8 cellular contexts compared by ENCODE assay signal in the genomic region with DNA sequence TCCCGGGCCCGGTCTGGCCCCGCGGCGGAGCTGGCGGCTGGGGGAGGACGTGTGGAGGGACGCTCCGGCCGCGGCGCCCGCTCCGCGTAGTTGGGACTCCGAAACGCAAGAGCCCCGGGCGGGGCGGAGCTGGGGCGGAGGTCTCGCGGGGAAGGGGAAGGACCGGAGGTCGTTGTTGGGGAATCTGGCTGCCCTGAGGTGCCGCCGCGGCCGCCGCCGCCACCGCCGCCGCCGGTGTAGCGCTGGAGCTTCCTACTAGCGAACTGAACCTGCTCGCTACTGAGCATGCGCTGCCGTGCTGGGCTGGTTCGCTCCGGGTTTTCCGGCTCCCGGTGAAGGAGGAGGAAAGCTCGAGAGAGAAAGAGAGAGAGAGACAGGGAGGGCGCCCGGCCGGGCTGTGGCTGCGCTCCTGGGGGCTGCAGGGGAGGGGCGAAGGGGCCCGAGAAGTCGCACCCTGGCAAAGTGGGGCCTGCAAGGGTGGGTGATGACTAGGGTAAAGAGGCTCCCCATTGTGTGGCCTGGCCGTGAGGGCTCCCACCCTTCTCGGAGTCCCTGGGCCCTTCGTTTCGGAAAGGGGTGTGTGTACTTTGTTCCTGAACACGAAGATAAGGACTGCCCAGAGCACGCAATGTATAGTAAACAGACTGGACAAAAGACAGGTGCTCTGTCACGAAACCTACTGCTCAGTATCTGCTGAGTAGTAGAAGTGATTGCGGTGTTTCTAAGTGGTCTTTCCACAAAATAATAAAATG. TPM values are rescaled to one million over a fixed set of nuclear protein-coding genes. Genes with fewer than 3 reads are reported as not detected.
DNase-seq lines count a peak whose midpoint lies in the region; ATAC-seq and TF ChIP-seq lines count a peak whose summit lies in the region.

A gene (minus strand): TSS at position 281 of the 752 bp plus-strand sequence. CDS start 629 bp downstream, outside the sequence.

- H3K4me1 Mint-ChIP-seq in activated T-helper 2 cell treated with anti-CD3 and anti-CD28 coated beads, Interferon-gamma antibody, Interleukin-2, Interleukin-4, amounts not matched to agents 10 μg/mL and 5 μg/mL and 100 μg/mL, durations not matched to agents 14 hours and 24 hours and 36 hours (ENCODE audit: low read depth): peaks cover 56% of the 10 kb centered on the region
- peaks cover 38 to 74% (median 69%) of the 10 kb centered on the region in 4 donors for H3K4me1 Mint-ChIP-seq in naive thymus-derived CD8-positive, alpha-beta T cell

- no peaks in the 10 kb centered on the region for H3K27me3 ChIP-seq in H7 (ENCODE audit: control insufficient read depth, insufficient read depth, low read length)
- H3K27me3 ChIP-seq in Loucy (ENCODE audit: insufficient read depth, low read length, poor library complexity, severe bottlenecking): no peaks in the 10 kb centered on the region
- no peaks in the 10 kb centered on the region for H3K27me3 ChIP-seq in RWPE2 (ENCODE audit: insufficient read depth, poor library complexity, severe bottlenecking)

- H3K9me2 ChIP-seq in Loucy (replicated peaks; ENCODE audit: low read depth, low read length): no peaks in the 10 kb centered on the region

- peak within 1 kb of the TSS; percentile 84 for H3K9ac ChIP-seq in Loucy (ENCODE audit: low read depth, low read length, poor library complexity, severe bottlenecking)

- H4K20me1 ChIP-seq in Loucy (ENCODE audit: insufficient read depth, low read length, poor library complexity, severe bottlenecking): peaks cover 40% of the 10 kb centered on the region

- no peaks in the 10 kb centered on the region; the same call in 1 of the 2 replicates for H3K36me3 ChIP-seq in H7 (replicated peaks; ENCODE audit: control insufficient read depth, insufficient read depth, low read length)
- H3K36me3 ChIP-seq in Loucy (ENCODE audit: insufficient read depth, low read length): no peaks in the 10 kb centered on the region
- H3K36me3 ChIP-seq in RWPE2 (ENCODE audit: low read depth): 0 out of 2 replicates have a peak, but pooled peaks cover 2% of the 10 kb centered on the region

- peak within 1 kb of the TSS; percentile 98 for H3K4me3 Mint-ChIP-seq in activated T-helper 2 cell treated with anti-CD3 and anti-CD28 coated beads, Interferon-gamma antibody, Interleukin-2, Interleukin-4, amounts not matched to agents 10 μg/mL and 5 μg/mL and 100 μg/mL, durations not matched to agents 14 hours and 24 hours and 36 hours (ENCODE audit: low read depth)
- peak within 1 kb of the TSS; percentile 86 to 97 (median 94) for H3K4me3 Mint-ChIP-seq in naive thymus-derived CD8-positive, alpha-beta T cell

- H3K9me3 Mint-ChIP-seq in activated T-helper 2 cell treated with anti-CD3 and anti-CD28 coated beads, Interferon-gamma antibody, Interleukin-2, Interleukin-4, amounts not matched to agents 10 μg/mL and 5 μg/mL and 100 μg/mL, durations not matched to agents 14 hours and 24 hours and 36 hours: no peaks in the 10 kb centered on the region
- no peaks in the 10 kb centered on the region for H3K9me3 Mint-ChIP-seq in naive thymus-derived CD8-positive, alpha-beta T cell

- peak; percentile 61 for ATAC-seq in RWPE2 (ENCODE audit: low read depth)
- ATAC-seq in naive thymus-derived CD8-positive, alpha-beta T cell: peak; percentile 50 to 57

- H3K4me1 ChIP-seq in Loucy (ENCODE audit: insufficient read depth, low read length, poor library complexity, severe bottlenecking) (peaks cover 51% of the 10 kb centered on the region), RWPE2 (ENCODE audit: insufficient read depth, poor library complexity, severe bottlenecking) (peaks cover 10% of the 10 kb centered on the region)

- H3K4me2 ChIP-seq in Loucy (ENCODE audit: low read depth, low read length, poor library complexity, severe bottlenecking): peak within 1 kb of the TSS; percentile 92

- peak within 1 kb of the TSS; percentile 81 for H3K27ac ChIP-seq in RWPE2 (ENCODE audit: poor library complexity, severe bottlenecking)

- H3F3A ChIP-seq in Loucy (ENCODE audit: low read depth): no peaks in the 10 kb centered on the region

- peaks cover 36% of the 10 kb centered on the region for H3K36me3 Mint-ChIP-seq in activated T-helper 2 cell treated with anti-CD3 and anti-CD28 coated beads, Interferon-gamma antibody, Interleukin-2, Interleukin-4, amounts not matched to agents 10 μg/mL and 5 μg/mL and 100 μg/mL, durations not matched to agents 14 hours and 24 hours and 36 hours (ENCODE audit: low read depth)
- H3K36me3 Mint-ChIP-seq in naive thymus-derived CD8-positive, alpha-beta T cell: peaks cover 4 to 15% (median 5%) of the 10 kb centered on the region in 3 donors

- DNase-seq in ELF-1 (ENCODE audit: low read depth, low spot score): peak; percentile 96
- DNase-seq in H7: peak; percentile 94
- peak; percentile 92 for DNase-seq in RWPE2 (ENCODE audit: low spot score)
- peak; percentile 93 for DNase-seq in activated T-helper 2 cell treated with anti-CD3 and anti-CD28 coated beads, Interferon-gamma antibody, Interleukin-2, Interleukin-4, amounts not matched to agents 10 μg/mL and 5 μg/mL and 100 μg/mL, durations not matched to agents 14 hours and 24 hours and 36 hours (ENCODE audit: low spot score)
- peak; percentile 90 for DNase-seq in fibroblast of mammary gland (ENCODE audit: low read depth)
- DNase-seq in naive thymus-derived CD8-positive, alpha-beta T cell: peak; percentile 87 to 95 (median 90)
- peak; percentile 80 to 92 (median 88) for DNase-seq in stimulated activated naive CD4-positive, alpha-beta T cell (lab: John Stamatoyannopoulos, UW)

- TF ChIP-seq CTCF in Loucy (conservative IDR thresholded peaks at IDR 0.05; ENCODE audit: low read length) (no peak), RWPE2 (IDR thresholded peaks at IDR 0.05; ENCODE audit: poor library complexity, severe bottlenecking) (no peak), fibroblast of mammary gland (conservative IDR thresholded peaks at IDR 0.05; ENCODE audit: control insufficient read depth, insufficient read depth, low read depth, low read length) (no peak)

- intact Hi-C loops in activated T-helper 2 cell treated with anti-CD3 and anti-CD28 coated beads, Interferon-gamma antibody, Interleukin-2, Interleukin-4, amounts not matched to agents 10 μg/mL and 5 μg/mL and 100 μg/mL, durations not matched to agents 14 hours and 24 hours and 36 hours (cut with micrococcal nuclease): loop anchor here (1.0 to 10.0 kb wide), 8 partner anchors 20 to 1746 kb away; a partner anchor contains a TSS

- no peaks in the 10 kb centered on the region for H3K27me3 Mint-ChIP-seq in activated T-helper 2 cell treated with anti-CD3 and anti-CD28 coated beads, Interferon-gamma antibody, Interleukin-2, Interleukin-4, amounts not matched to agents 10 μg/mL and 5 μg/mL and 100 μg/mL, durations not matched to agents 14 hours and 24 hours and 36 hours (ENCODE audit: low read depth)
- no peaks in the 10 kb centered on the region for H3K27me3 Mint-ChIP-seq in naive thymus-derived CD8-positive, alpha-beta T cell

- H3K4me3 ChIP-seq in H7 (ENCODE audit: insufficient read depth, low read depth, low read length): peak within 1 kb of the TSS; percentile 76
- peak within 1 kb of the TSS; percentile 80 for H3K4me3 ChIP-seq in Loucy (ENCODE audit: low read length, poor library complexity, severe bottlenecking)
- peak within 1 kb of the TSS; percentile 64 for H3K4me3 ChIP-seq in RWPE2 (ENCODE audit: severe bottlenecking)
- H3K4me3 ChIP-seq in fibroblast of mammary gland (ENCODE audit: control insufficient read depth, low read depth, low read length): peak within 1 kb of the TSS; percentile 70

- peaks cover 63% of the 10 kb centered on the region for H3K79me2 ChIP-seq in Loucy (ENCODE audit: insufficient read depth, low read length)

- POLR2A ChIA-PET in naive thymus-derived CD8-positive, alpha-beta T cell (lab: Charles Lee): interaction anchor here (0.5 to 4.7 kb wide), 18 partner anchors 9 to 370 kb away, joined by 3 to 107 read pairs (median 6); a partner anchor contains a TSS

- peak within 1 kb of the TSS; percentile 74 for H2AFZ ChIP-seq in Loucy (ENCODE audit: low read length)

- H3K27ac Mint-ChIP-seq in activated T-helper 2 cell treated with anti-CD3 and anti-CD28 coated beads, Interferon-gamma antibody, Interleukin-2, Interleukin-4, amounts not matched to agents 10 μg/mL and 5 μg/mL and 100 μg/mL, durations not matched to agents 14 hours and 24 hours and 36 hours: peak within 1 kb of the TSS; percentile 96
- H3K27ac Mint-ChIP-seq in naive thymus-derived CD8-positive, alpha-beta T cell: peak within 1 kb of the TSS; percentile 92 to 98 (median 97)

- H3K9me3 ChIP-seq in Loucy (ENCODE audit: insufficient read depth, low read depth, low read length) (no peaks in the 10 kb centered on the region), RWPE2 (ENCODE audit: severe bottlenecking) (no peaks in the 10 kb centered on the region)

RNA-seq across cellular contexts. Expression of the gene that starts here (rescaled TPM):
- total RNA-seq in H7 (2014; rRNA removed; shearing (Covaris generic)): 8.4 and 22.0 TPM in 2 replicates
- total RNA-seq in activated T-helper 2 cell treated with anti-CD3 and anti-CD28 coated beads, Interferon-gamma antibody, Interleukin-2, Interleukin-4, amounts not matched to agents 10 μg/mL and 5 μg/mL and 100 μg/mL, durations not matched to agents 14 hours and 24 hours and 36 hours: 52.6 and 64.2 TPM in 2 replicates
- total RNA-seq in naive thymus-derived CD8-positive, alpha-beta T cell: 10 to 100 TPM; 42.9 to 51.6 TPM
- 10 to 100 TPM; 10.6 to 13.7 (median 11.7) TPM for polyA plus RNA-seq in naive thymus-derived CD8-positive, alpha-beta T cell

Comparison
In these comparisons a context has a peak if more than half of its experiments do, and no peak if none do; other contexts are left out.
1. Peak in every context shown above with its lines: DNase-seq, ATAC-seq, H3K4me3 ChIP-seq and H3K27ac ChIP-seq.